19 cellular contexts compared by ENCODE assay signal in the genomic region with DNA sequence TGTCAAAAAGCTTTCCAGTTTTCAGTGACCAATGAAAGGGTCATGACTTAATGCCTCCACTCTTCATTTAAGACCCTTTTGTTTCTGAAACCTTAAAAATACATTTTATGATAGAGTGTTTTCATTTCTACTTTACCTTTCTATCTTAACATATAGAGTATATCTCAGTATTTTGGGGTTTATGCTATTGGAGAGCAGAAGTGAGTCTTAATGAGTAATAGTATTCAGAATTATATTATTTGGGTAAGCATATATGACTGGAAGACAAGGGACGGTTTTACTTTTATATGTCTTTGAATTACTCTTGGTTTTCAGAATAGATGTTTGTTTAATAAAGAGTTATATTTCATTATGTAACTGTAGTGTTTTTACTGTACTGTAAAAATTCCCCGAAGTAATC.
"Had no signal": no experiment of that assay in that cellular context is flagged by ENCODE, and none has a peak within 500 bp of the region (broad histone marks: within the 10 kb centered on the region; RNA-seq: fewer than 3 reads in every experiment).

No MANE protein-coding gene starts in this region.

- ATAC-seq: activated T-cell treated with anti-CD3 and anti-CD28 coated beads, Interleukin-2, amount 50 U/mL, for 72 hours; left lobe of liver had no signal

- H3K27ac ChIP-seq: foreskin keratinocyte, lower lobe of right lung, thyroid gland had no signal

- DNase-seq: activated CD4-positive, alpha-beta memory T cell treated with anti-CD3 and anti-CD28 coated beads, Interleukin-2, amount 10 ng/mL, durations not matched to agents 7 days and 5 days; activated CD4-positive, alpha-beta T cell treated with anti-CD3 and anti-CD28 coated beads for 48 hours; activated effector memory CD4-positive, alpha-beta T cell treated with anti-CD3 and anti-CD28 coated beads, Interleukin-2, amount 50 U/mL, for 16 hours; activated naive CD4-positive, alpha-beta T cell treated with anti-CD3 and anti-CD28 coated beads, Interleukin-2, amount 10 ng/mL, durations not matched to agents 7 days and 5 days; activated T-cell treated with anti-CD3 and anti-CD28 coated beads, Interleukin-2, amount 50 U/mL, for 72 hours; effector CD8-positive, alpha-beta T cell; immature natural killer cell; lower lobe of right lung; mucosa of descending colon; naive B cell; occipital lobe; retina; stimulated activated CD4-positive, alpha-beta T cell treated with anti-CD3 and anti-CD28 coated beads, Interleukin-4, amount 100 ng/mL, for 4 hours; substantia nigra; T-helper 1 cell; T-helper 9 cell; thyroid gland had no signal

- H3K4me3 ChIP-seq: lower lobe of right lung, mucosa of descending colon, thyroid gland had no signal

- H3K9me3 ChIP-seq: lower lobe of right lung, mucosa of descending colon, thyroid gland had no signal

- H3K27me3 ChIP-seq: foreskin keratinocyte, thyroid gland had no signal
